Comparison of ENCODE assay signal across 1 cellular context in genomic region chr18:54946149-54946581, GRCh38.
A peak's percentile ranks its signal among the peaks of the same experiment; 100 is the strongest.
TF ChIP-seq lines count a peak whose summit lies in the region.

No MANE protein-coding gene starts in this region.

TF ChIP-seq in HepG2, 621 proteins besides CTCF, POLR2A, EP300 and RAD21 (continued from another document and continues in another):
- TF ChIP-seq HMGXB4 (CRISPR knock-in tag; IDR thresholded peaks at IDR 0.05; ENCODE audit: borderline replicate concordance in 1 of 2, low read depth in 1 of 2) (no peak), TFE3 (CRISPR knock-in tag; IDR thresholded peaks at IDR 0.05) (no peak; the same call in 1 of the 2 replicates), ZNF225 (CRISPR knock-in tag; IDR thresholded peaks at IDR 0.05) (no peak), ZNF468 (CRISPR knock-in tag; IDR thresholded peaks at IDR 0.05) (no peak), SNAI1 (CRISPR knock-in tag; IDR thresholded peaks at IDR 0.05; ENCODE audit: borderline replicate concordance) (no peak), NR2F1 (CRISPR knock-in tag; IDR thresholded peaks at IDR 0.05) (peak; percentile 79 to 83), MED8 (CRISPR knock-in tag; IDR thresholded peaks at IDR 0.05; ENCODE audit: insufficient replicate concordance) (peak; percentile 55), CBX5 (CRISPR knock-in tag; IDR thresholded peaks at IDR 0.05; ENCODE audit: borderline replicate concordance) (peak; percentile 84; the same call in 1 of the 2 replicates), JDP2 (CRISPR knock-in tag; IDR thresholded peaks at IDR 0.05; ENCODE audit: borderline replicate concordance) (no peak; the same call in 1 of the 2 replicates), DRAP1 (CRISPR knock-in tag; IDR thresholded peaks at IDR 0.05) (peak; percentile 46; the same call in 1 of the 2 replicates), PBX3 (CRISPR knock-in tag; IDR thresholded peaks at IDR 0.05; ENCODE audit: borderline replicate concordance) (no peak), ZNF749 (CRISPR knock-in tag; IDR thresholded peaks at IDR 0.05; ENCODE audit: borderline replicate concordance) (no peak), ZNF777 (CRISPR knock-in tag; IDR thresholded peaks at IDR 0.05) (no peak), CCAR2 (optimal IDR thresholded peaks at IDR 0.05; ENCODE audit: low read depth, low read length) (no peak), SP4 (CRISPR knock-in tag; IDR thresholded peaks at IDR 0.05) (no peak), AKNA (CRISPR knock-in tag; IDR thresholded peaks at IDR 0.05; ENCODE audit: borderline replicate concordance) (no peak), FOXK2 (IDR thresholded peaks at IDR 0.05) (no peak), ZNF33B (CRISPR knock-in tag; IDR thresholded peaks at IDR 0.05) (no peak), ZNF160 (CRISPR knock-in tag; IDR thresholded peaks at IDR 0.05) (no peak), KDM6A (CRISPR knock-in tag; IDR thresholded peaks at IDR 0.05; ENCODE audit: low read depth) (peak; percentile 93), KAT8 (CRISPR knock-in tag; IDR thresholded peaks at IDR 0.05) (peak; percentile 79), ARID3A (IDR thresholded peaks at IDR 0.05; ENCODE audit: low read depth, low read length) (peak; percentile 87; the same call in 1 of the 2 replicates), ZEB1 (IDR thresholded peaks at IDR 0.05; ENCODE audit: insufficient replicate concordance, low read depth) (peak; percentile 71), PLSCR1 (CRISPR knock-in tag; IDR thresholded peaks at IDR 0.05; ENCODE audit: borderline replicate concordance) (no peak), TGIF2 (CRISPR knock-in tag; IDR thresholded peaks at IDR 0.05) (no peak), ZZZ3 (CRISPR knock-in tag; IDR thresholded peaks at IDR 0.05; ENCODE audit: borderline replicate concordance) (no peak), DZIP1 (CRISPR knock-in tag; IDR thresholded peaks at IDR 0.05) (no peak), ZBTB40 (IDR thresholded peaks at IDR 0.05) (no peak), ZBTB40 (CRISPR knock-in tag; IDR thresholded peaks at IDR 0.05) (no peak; the same call in 1 of the 2 replicates), SRSF9 (IDR thresholded peaks at IDR 0.05; ENCODE audit: borderline replicate concordance, insufficient read depth, low read depth, low read length, poor library complexity, severe bottlenecking) (no peak), SSRP1 (CRISPR knock-in tag; IDR thresholded peaks at IDR 0.05) (no peak)
